In genomic region chr20:62938105-62938888, GRCh38 we compare ENCODE assay signal across 7 cellular contexts. TPM values are rescaled to one million over a fixed set of nuclear protein-coding genes. Genes with fewer than 3 reads are reported as not detected.
DNase-seq lines count a peak whose midpoint lies in the region; ATAC-seq, FAIRE-seq and TF ChIP-seq lines count a peak whose summit lies in the region.

TSS of gene GID8 (plus strand) at chr20:62938147. CDS start at chr20:62941503, 3,356 bp downstream.

- ATAC-seq in GM18498 (IDR thresholded peaks at IDR 0.05; ENCODE audit: unreplicated experiment): peak; percentile 40
- ATAC-seq in esophagus mucosa: peak; percentile 32

- peaks cover 19% of the 10 kb centered on the region for H3K4me1 Mint-ChIP-seq in type B pancreatic cell (ENCODE audit: unreplicated experiment)

- H3K27me3 ChIP-seq in Karpas-422 (ENCODE audit: low read length): no peaks in the 10 kb centered on the region
- no peaks in the 10 kb centered on the region for H3K27me3 ChIP-seq in muscle layer of colon (ENCODE audit: control insufficient read depth in 1 of 2, insufficient read depth in 2 of 2, low read length in 2 of 2)

- peaks cover 95% of the 10 kb centered on the region for H3K79me2 ChIP-seq in Karpas-422 (ENCODE audit: low read length)

- no peaks in the 10 kb centered on the region for H3K9me3 Mint-ChIP-seq in type B pancreatic cell

- no peak for TF ChIP-seq CTCF in type B pancreatic cell (conservative IDR thresholded peaks at IDR 0.05)

- H3K27ac ChIP-seq in Karpas-422 (ENCODE audit: low read length) (peak within 1 kb of the TSS; percentile 77), muscle layer of colon (ENCODE audit: low read depth, low read length) (peak within 1 kb of the TSS; percentile 85)

- peak within 1 kb of the TSS; percentile 72; the same call in 1 of the 2 replicates for H2AFZ ChIP-seq in Karpas-422 (ENCODE audit: low read length)

- no peaks in the 10 kb centered on the region for H3K9me3 ChIP-seq in Karpas-422 (ENCODE audit: low read length)
- H3K9me3 ChIP-seq in muscle layer of colon (ENCODE audit: low read length): no peaks in the 10 kb centered on the region

- H4K20me1 ChIP-seq in Karpas-422 (ENCODE audit: insufficient read depth, low read depth, low read length): peaks cover 18% of the 10 kb centered on the region; the same call in 1 of the 2 replicates

- TF ChIP-seq POLR2A in H54 (IDR thresholded peaks at IDR 0.05; ENCODE audit: low read depth, low read length): no peak

- H3K4me3 Mint-ChIP-seq in type B pancreatic cell: peak within 1 kb of the TSS; percentile 97

- FAIRE-seq in H54 (lab: Jason Lieb, UNC): no peak

- peaks cover 33% of the 10 kb centered on the region; the same call in 1 of the 2 replicates for H3K36me3 ChIP-seq in Karpas-422 (ENCODE audit: insufficient read depth, low read length)
- H3K36me3 ChIP-seq in muscle layer of colon (ENCODE audit: insufficient read depth, low read length): peaks cover 27% of the 10 kb centered on the region

- no peaks in the 10 kb centered on the region for H3K27me3 Mint-ChIP-seq in type B pancreatic cell

- H3K36me3 Mint-ChIP-seq in type B pancreatic cell: peaks cover 16% of the 10 kb centered on the region

- H3K27ac Mint-ChIP-seq in type B pancreatic cell: peak within 1 kb of the TSS; percentile 97

- peak within 1 kb of the TSS; percentile 97 for H3K9ac ChIP-seq in Karpas-422 (ENCODE audit: low read length)
- peak within 1 kb of the TSS; percentile 92 for H3K9ac ChIP-seq in muscle layer of colon (ENCODE audit: low read length)

- H3K4me3 ChIP-seq in Karpas-422 (ENCODE audit: low read length): peak within 1 kb of the TSS; percentile 96
- peak within 1 kb of the TSS; percentile 91 to 99 for H3K4me3 ChIP-seq in muscle layer of colon (ENCODE audit: low read depth in 1 of 2, low read length in 2 of 2)

- no peaks in the 10 kb centered on the region for H3K9me2 ChIP-seq in Karpas-422 (replicated peaks; ENCODE audit: insufficient read depth, low read length)

- DNase-seq in H54 (ENCODE audit: insufficient read length, low spot score): peak; percentile 68
- peak; percentile 74 for DNase-seq in Karpas-422
- peak; percentile 83 for DNase-seq in activated CD8-positive, alpha-beta memory T cell treated with anti-CD3 and anti-CD28 coated beads for 24 hours
- DNase-seq in type B pancreatic cell (ENCODE audit: extremely low spot score, unreplicated experiment): no peak

- H3K4me2 ChIP-seq in Karpas-422 (ENCODE audit: low read depth, low read length, poor library complexity, severe bottlenecking): peak within 1 kb of the TSS; percentile 85

- peaks cover 48% of the 10 kb centered on the region for H3K4me1 ChIP-seq in Karpas-422 (ENCODE audit: low read length)
- peaks cover 29% of the 10 kb centered on the region for H3K4me1 ChIP-seq in muscle layer of colon (ENCODE audit: insufficient read depth, low read length)

RNA-seq across cellular contexts. Expression of gene GID8, which starts in this region (rescaled TPM):
- 31.3 and 48.2 TPM in 2 replicates for total RNA-seq in Karpas-422 (2014; rRNA removed; shearing (Covaris generic); ENCODE audit: low replicate concordance)
- total RNA-seq in esophagus mucosa: 42.7 TPM
- total RNA-seq in type B pancreatic cell (ENCODE audit: low replicate concordance): 55.8 and 68.7 TPM in 2 replicates
